In the genomic region with DNA sequence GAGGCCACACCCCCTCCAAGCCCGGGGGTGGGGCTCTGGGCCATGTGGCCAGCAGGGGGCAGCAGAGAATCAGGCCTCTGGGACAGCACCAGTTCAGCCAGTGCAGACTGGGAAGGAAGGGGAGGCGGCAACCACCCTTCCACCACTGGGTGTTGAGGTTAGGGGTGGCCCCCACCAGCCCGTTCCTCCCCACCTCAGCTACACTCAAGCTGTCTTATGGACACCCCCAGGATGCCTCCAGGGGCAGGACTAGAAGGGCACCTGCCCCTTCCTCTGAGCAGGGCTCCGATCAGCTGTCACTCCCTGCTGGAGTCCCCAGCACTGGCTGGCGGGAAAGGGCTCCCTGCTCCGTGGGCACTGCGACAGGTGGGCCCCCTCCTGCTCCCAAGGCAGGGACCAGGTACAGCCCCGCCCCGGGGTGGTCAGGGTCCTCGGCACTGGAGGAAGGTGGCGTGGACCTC, we compare ENCODE assay signal across 9 cellular contexts.
DNase-seq lines count a peak whose midpoint lies in the region; TF ChIP-seq lines count a peak whose summit lies in the region.
"Had no signal": no experiment of that assay in that cellular context is flagged by ENCODE, and none has a peak within 500 bp of the region (broad histone marks: within the 10 kb centered on the region; RNA-seq: fewer than 3 reads in every experiment).

No MANE protein-coding gene starts in this region.

- no peaks in the 10 kb centered on the region for H4K20me1 ChIP-seq in Loucy (ENCODE audit: insufficient read depth, low read length, poor library complexity, severe bottlenecking)
- H4K20me1 ChIP-seq: BLaER1 had no signal

- no peak overlapping the region for H2AFZ ChIP-seq in Loucy (ENCODE audit: low read length)

- DNase-seq in NCI-H1417 (lab: John Stamatoyannopoulos, UW) (peak; percentile 45 to 73 (median 48)), NCI-H1417 treated with DMSO at 0.1 percent for 48 hours (lab: John Stamatoyannopoulos, UW) (no peak), GOT3 (lab: John Stamatoyannopoulos, UW) (peak; percentile 48), brain microvascular endothelial cell (peak; percentile 75), islet precursor cell (peak; percentile 90)
- DNase-seq in stimulated activated CD4-positive, alpha-beta T cell treated with anti-CD3 and anti-CD28 coated beads, Interleukin-1b, Interleukin-23, amount 100 ng/mL, for 4 hours (ENCODE audit: low read depth in 2 of 2), result peak; percentile 88 to 90

- H3K9me2 ChIP-seq in Loucy (replicated peaks; ENCODE audit: low read depth, low read length), result no peaks in the 10 kb centered on the region

- no peaks in the 10 kb centered on the region for H3K27me3 ChIP-seq in Loucy (ENCODE audit: insufficient read depth, low read length, poor library complexity, severe bottlenecking)
- no peaks in the 10 kb centered on the region for H3K27me3 ChIP-seq in brain microvascular endothelial cell (replicated peaks)
- H3K27me3 ChIP-seq: BLaER1 had no signal

- TF ChIP-seq CTCF in Loucy (conservative IDR thresholded peaks at IDR 0.05; ENCODE audit: low read length), result peak; percentile 87
- TF ChIP-seq CTCF in VCaP (conservative IDR thresholded peaks at IDR 0.05), result peak; percentile 91
- peak; percentile 98 for TF ChIP-seq CTCF in brain microvascular endothelial cell (IDR thresholded peaks at IDR 0.05; ENCODE audit: low read depth, low read length, missing control alignments)

- H3K9ac ChIP-seq in Loucy (ENCODE audit: low read depth, low read length, poor library complexity, severe bottlenecking), result no peak overlapping the region
- H3K9ac ChIP-seq: BLaER1 had no signal

- no peaks in the 10 kb centered on the region for H3K79me2 ChIP-seq in Loucy (ENCODE audit: insufficient read depth, low read length)

- H3K36me3 ChIP-seq in Loucy (ENCODE audit: insufficient read depth, low read length) (peaks cover 4% of the 10 kb centered on the region; the same call in 1 of the 2 replicates), brain microvascular endothelial cell (replicated peaks) (peaks cover 56% of the 10 kb centered on the region)

- in situ Hi-C loops in brain microvascular endothelial cell (cut with HindIII; ENCODE audit: low pct_ligation_motif_present, low sequenced_read_pairs), result no loop called here

- H3K4me2 ChIP-seq in Loucy (ENCODE audit: low read depth, low read length, poor library complexity, severe bottlenecking), result no peak overlapping the region
- H3K4me2 ChIP-seq: BLaER1 had no signal

- no peaks in the 10 kb centered on the region for H3F3A ChIP-seq in Loucy (ENCODE audit: low read depth)

- H3K4me3 ChIP-seq in Loucy (ENCODE audit: low read length, poor library complexity, severe bottlenecking) (no peak overlapping the region), brain microvascular endothelial cell (ENCODE audit: low read depth, low read length) (no peak overlapping the region)
- H3K4me3 ChIP-seq: BLaER1 had no signal

- H3K9me3 ChIP-seq in Loucy (ENCODE audit: insufficient read depth, low read depth, low read length), result no peaks in the 10 kb centered on the region
- H3K9me3 ChIP-seq: BLaER1 had no signal

- H3K27ac ChIP-seq in VCaP (no peak overlapping the region), brain microvascular endothelial cell (no peak overlapping the region)
- H3K27ac ChIP-seq: BLaER1 had no signal

- no peaks in the 10 kb centered on the region for H3K4me1 ChIP-seq in Loucy (ENCODE audit: insufficient read depth, low read length, poor library complexity, severe bottlenecking)
- H3K4me1 ChIP-seq: BLaER1 had no signal
